Comparison of ENCODE assay signal across 12 cellular contexts in genomic region chr18:36583155-36583745, GRCh38.
DNase-seq lines count a peak whose midpoint lies in the region; ATAC-seq and TF ChIP-seq lines count a peak whose summit lies in the region.
"Had no signal": no experiment of that assay in that cellular context is flagged by ENCODE, and none has a peak within 500 bp of the region (broad histone marks: within the 10 kb centered on the region; RNA-seq: fewer than 3 reads in every experiment).

No MANE protein-coding gene starts in this region.

- H3K4me3 Mint-ChIP-seq in stimulated activated naive B cell treated with anti-CD40 and anti-IgM and Interleukin-4, amounts not matched to agents 10 μg/mL and 1 μg/mL and 100 μg/mL, for 72 hours: no peak overlapping the region
- H3K4me3 Mint-ChIP-seq: activated B cell treated with CpG ODN at 0.5 μM for 24 hours had no signal

- H3K27me3 ChIP-seq in ectodermal cell (ENCODE audit: control insufficient read depth, insufficient read depth, low read length, poor library complexity, severe bottlenecking) (no peaks in the 10 kb centered on the region), stomach (no peaks in the 10 kb centered on the region)

- H3K27me3 Mint-ChIP-seq in stimulated activated naive B cell treated with anti-CD40 and anti-IgM and Interleukin-4, amounts not matched to agents 10 μg/mL and 1 μg/mL and 100 μg/mL, for 72 hours: no peaks in the 10 kb centered on the region

- H3K27ac ChIP-seq in ectodermal cell (ENCODE audit: insufficient read depth, low read depth, low read length, poor library complexity, severe bottlenecking): peak overlapping the region; percentile 78
- H3K27ac ChIP-seq in stomach: no peak overlapping the region

- H3K4me3 ChIP-seq in ectodermal cell (ENCODE audit: insufficient read depth, low read depth, low read length) (no peak overlapping the region), stomach (no peak overlapping the region)

- TF ChIP-seq POLR2A in stomach (IDR thresholded peaks at IDR 0.05): no peak

- no peaks in the 10 kb centered on the region for H3K36me3 Mint-ChIP-seq in stimulated activated naive B cell treated with anti-CD40 and anti-IgM and Interleukin-4, amounts not matched to agents 10 μg/mL and 1 μg/mL and 100 μg/mL, for 72 hours

- H3K4me1 ChIP-seq in ectodermal cell (ENCODE audit: control insufficient read depth, insufficient read depth, low read length) (peaks cover 29% of the 10 kb centered on the region), stomach (no peaks in the 10 kb centered on the region)

- no peak for TF ChIP-seq EP300 in stomach (IDR thresholded peaks at IDR 0.05)

- no peak overlapping the region for H3K27ac Mint-ChIP-seq in stimulated activated naive B cell treated with anti-CD40 and anti-IgM and Interleukin-4, amounts not matched to agents 10 μg/mL and 1 μg/mL and 100 μg/mL, for 72 hours
- H3K27ac Mint-ChIP-seq: activated B cell treated with CpG ODN at 0.5 μM for 24 hours had no signal

- H3K36me3 ChIP-seq in ectodermal cell (ENCODE audit: control insufficient read depth, insufficient read depth, low read length) (peaks cover 11% of the 10 kb centered on the region), stomach (no peaks in the 10 kb centered on the region)

- H3K9me3 ChIP-seq in ectodermal cell (ENCODE audit: control insufficient read depth, low read length): no peaks in the 10 kb centered on the region
- no peaks in the 10 kb centered on the region for H3K9me3 ChIP-seq in stomach

- no peak for DNase-seq in stimulated activated naive B cell treated with anti-CD40 and anti-IgM and Interleukin-4, amounts not matched to agents 10 μg/mL and 1 μg/mL and 100 μg/mL, for 72 hours
- DNase-seq in stimulated activated CD4-positive, alpha-beta T cell treated with anti-CD3 and anti-CD28 coated beads, Interleukin-4, amount 100 ng/mL, for 4 hours: no peak
- DNase-seq in stomach: no peak
- DNase-seq in Kasumi-1 (lab: John Stamatoyannopoulos, UW): no peak
- DNase-seq: activated B cell treated with CpG ODN at 0.5 μM for 24 hours; activated effector memory CD4-positive, alpha-beta T cell treated with Interleukin-2 at 50 U/mL for 16 hours; COR-L47; NCI-H446; SHP77 had no signal

- peaks cover 0 to 1% of the 10 kb centered on the region in 2 donors for H3K9me3 Mint-ChIP-seq in stimulated activated naive B cell treated with anti-CD40 and anti-IgM and Interleukin-4, amounts not matched to agents 10 μg/mL and 1 μg/mL and 100 μg/mL, for 72 hours
- H3K9me3 Mint-ChIP-seq: activated B cell treated with CpG ODN at 0.5 μM for 24 hours had no signal

- no peaks in the 10 kb centered on the region for H3K4me1 Mint-ChIP-seq in stimulated activated naive B cell treated with anti-CD40 and anti-IgM and Interleukin-4, amounts not matched to agents 10 μg/mL and 1 μg/mL and 100 μg/mL, for 72 hours
- H3K4me1 Mint-ChIP-seq: activated B cell treated with CpG ODN at 0.5 μM for 24 hours had no signal

- WGBS in ectodermal cell, 2 experiments: 4 to 7% methylated on average over 5 of the region's 5 CpGs
- 49 to 71% (median 65%) methylated on average over 5 of the region's 5 CpGs for WGBS in stomach, 5 donors

- intact Hi-C loops in stomach (cut with DNase I; ENCODE audit: low total_unique reads): no loop called here

- peak; percentile 79 for ATAC-seq in GM19463 (IDR thresholded peaks at IDR 0.05; ENCODE audit: unreplicated experiment)
- ATAC-seq in HG03565 (IDR thresholded peaks at IDR 0.05; ENCODE audit: unreplicated experiment): peak; percentile 66
- peak; percentile 21 to 61 for ATAC-seq in stimulated activated naive B cell treated with anti-CD40 and anti-IgM and Interleukin-4, amounts not matched to agents 10 μg/mL and 1 μg/mL and 100 μg/mL, for 72 hours (replicated peaks)

- no peak for TF ChIP-seq CTCF in stomach (IDR thresholded peaks at IDR 0.05)
